In genomic region chr16:50460538-50461399, GRCh38 we compare ENCODE assay signal across 18 cellular contexts.
"Had no signal": no experiment of that assay in that cellular context is flagged by ENCODE, and none has a peak within 500 bp of the region (broad histone marks: within the 10 kb centered on the region; RNA-seq: fewer than 3 reads in every experiment).

No MANE protein-coding gene starts in this region.

- H3K4me1 ChIP-seq: parathyroid adenoma had no signal

- H3K27me3 ChIP-seq: brain microvascular endothelial cell had no signal

- H3K27ac Mint-ChIP-seq: activated CD8-positive, alpha-beta T cell treated with anti-CD3 and anti-CD28 coated beads, Interleukin-2, amount 10 ng/mL, durations not matched to agents 7 days and 5 days; activated naive CD4-positive, alpha-beta T cell treated with anti-CD3 and anti-CD28 coated beads, Interleukin-2, amount 10 ng/mL, durations not matched to agents 7 days and 5 days; activated naive CD8-positive, alpha-beta T cell treated with anti-CD3 and anti-CD28 coated beads, Interleukin-2, amount 50 U/mL, for 24 hours; activated T-cell treated with anti-CD3 and anti-CD28 coated beads, Interleukin-2, amount 50 U/mL, for 24 hours; activated T-helper 2 cell treated with anti-CD3 and anti-CD28 coated beads, Interferon-gamma antibody, Interleukin-2, Interleukin-4, amounts not matched to agents 10 μg/mL and 5 μg/mL and 100 μg/mL, durations not matched to agents 14 hours and 24 hours and 36 hours had no signal

- H3K36me3 ChIP-seq: brain microvascular endothelial cell had no signal

- H3K79me2 ChIP-seq: parathyroid adenoma had no signal

- ATAC-seq: activated CD8-positive, alpha-beta T cell treated with anti-CD3 and anti-CD28 coated beads, Interleukin-2, amount 10 ng/mL, durations not matched to agents 7 days and 5 days; activated naive CD8-positive, alpha-beta T cell treated with anti-CD3 and anti-CD28 coated beads, Interleukin-2, amount 50 U/mL, for 24 hours; left ventricle myocardium superior; naive thymus-derived CD4-positive, alpha-beta T cell; stimulated activated naive CD8-positive, alpha-beta T cell treated with anti-CD3 and anti-CD28 coated beads, Interleukin-15, Interleukin-2, amounts not matched to agents 100 U/mL and 50 U/mL, for 24 hours had no signal

- H3K9me3 Mint-ChIP-seq: activated naive CD4-positive, alpha-beta T cell treated with anti-CD3 and anti-CD28 coated beads, Interleukin-2, amount 10 ng/mL, durations not matched to agents 7 days and 5 days; activated naive CD8-positive, alpha-beta T cell treated with anti-CD3 and anti-CD28 coated beads, Interleukin-2, amount 50 U/mL, for 24 hours; activated T-cell treated with anti-CD3 and anti-CD28 coated beads, Interleukin-2, amount 50 U/mL, for 24 hours; activated T-helper 2 cell treated with anti-CD3 and anti-CD28 coated beads, Interferon-gamma antibody, Interleukin-2, Interleukin-4, amounts not matched to agents 10 μg/mL and 5 μg/mL and 100 μg/mL, durations not matched to agents 14 hours and 24 hours and 36 hours; central memory CD8-positive, alpha-beta T cell had no signal

- H3K4me3 ChIP-seq: coronary artery had no signal

- H3K9ac ChIP-seq: parathyroid adenoma had no signal

- H2AFZ ChIP-seq: parathyroid adenoma had no signal

- H3K4me3 Mint-ChIP-seq: activated CD8-positive, alpha-beta T cell treated with anti-CD3 and anti-CD28 coated beads, Interleukin-2, amount 10 ng/mL, durations not matched to agents 7 days and 5 days; activated naive CD4-positive, alpha-beta T cell treated with anti-CD3 and anti-CD28 coated beads, Interleukin-2, amount 10 ng/mL, durations not matched to agents 7 days and 5 days; activated naive CD8-positive, alpha-beta T cell treated with anti-CD3 and anti-CD28 coated beads, Interleukin-2, amount 50 U/mL, for 24 hours; activated T-cell treated with anti-CD3 and anti-CD28 coated beads, Interleukin-2, amount 50 U/mL, for 24 hours; central memory CD8-positive, alpha-beta T cell; naive thymus-derived CD4-positive, alpha-beta T cell had no signal

- H3K36me3 Mint-ChIP-seq: activated naive CD4-positive, alpha-beta T cell treated with anti-CD3 and anti-CD28 coated beads, Interleukin-2, amount 10 ng/mL, durations not matched to agents 7 days and 5 days; naive thymus-derived CD4-positive, alpha-beta T cell had no signal

- DNase-seq: activated CD4-positive, alpha-beta T cell treated with anti-CD3 and anti-CD28 coated beads for 48 hours; activated CD8-positive, alpha-beta T cell treated with anti-CD3 and anti-CD28 coated beads, Interleukin-2, amount 10 ng/mL, durations not matched to agents 7 days and 5 days; activated naive CD4-positive, alpha-beta T cell treated with anti-CD3 and anti-CD28 coated beads, Interleukin-2, amount 10 ng/mL, durations not matched to agents 7 days and 5 days; activated naive CD8-positive, alpha-beta T cell treated with anti-CD3 and anti-CD28 coated beads, Interleukin-2, amount 50 U/mL, for 24 hours; activated T-cell treated with anti-CD3 and anti-CD28 coated beads, Interleukin-2, amount 50 U/mL, for 24 hours; brain microvascular endothelial cell; kidney glomerular epithelial cell; left ventricle myocardium superior; mesenchymal stem cell; naive thymus-derived CD4-positive, alpha-beta T cell; stimulated activated CD4-positive, alpha-beta T cell treated with anti-CD3 and anti-CD28 coated beads, Interleukin-12 subunit alpha, Interleukin-12 subunit beta, amount 100 ng/mL, for 4 hours; stimulated activated CD4-positive, alpha-beta T cell treated with anti-CD3 and anti-CD28 coated beads, Interleukin-2, amount 100 ng/mL, for 24 hours; stimulated activated naive CD8-positive, alpha-beta T cell treated with anti-CD3 and anti-CD28 coated beads, Interleukin-15, Interleukin-2, amounts not matched to agents 100 U/mL and 50 U/mL, for 24 hours; SW 1271 had no signal

- H3K27ac ChIP-seq: brain microvascular endothelial cell, coronary artery, parathyroid adenoma had no signal
